In genomic region chr19:2270157-2270571, GRCh38 we compare ENCODE assay signal across 1 cellular context.
A peak's percentile ranks its signal among the peaks of the same experiment; 100 is the strongest.
TF ChIP-seq lines count a peak whose summit lies in the region.

No MANE protein-coding gene starts in this region.

TF ChIP-seq in K562, 482 proteins besides CTCF, POLR2A, EP300 and RAD21 (continued from another document and continues in another):
- TF ChIP-seq ZNF592 (IDR thresholded peaks at IDR 0.05) (no peak), ZNF644 (tag; IDR thresholded peaks at IDR 0.05; ENCODE audit: low read depth) (no peak), MEF2A (IDR thresholded peaks at IDR 0.05; ENCODE audit: control insufficient read depth, low read depth, low read length) (no peak), CTBP1 (IDR thresholded peaks at IDR 0.05; ENCODE audit: borderline replicate concordance) (no peak), ZNF274 (IDR thresholded peaks at IDR 0.05; ENCODE audit: borderline replicate concordance, low read depth, low read length) (no peak), C11orf30 (IDR thresholded peaks at IDR 0.05; ENCODE audit: low read depth) (peak; percentile 52), KAT8 (IDR thresholded peaks at IDR 0.05; ENCODE audit: low read depth) (no peak), ZNF449 (CRISPR knock-in tag; IDR thresholded peaks at IDR 0.05) (no peak), SMARCA4 (IDR thresholded peaks at IDR 0.05) (no peak), DLX4 (CRISPR knock-in tag; IDR thresholded peaks at IDR 0.05) (no peak), TAF15 (IDR thresholded peaks at IDR 0.05; ENCODE audit: low read depth, low read length) (no peak), BRCA1 (IDR thresholded peaks at IDR 0.05) (no peak), BRCA1 (CRISPR knock-in tag; IDR thresholded peaks at IDR 0.05) (no peak), VEZF1 (CRISPR knock-in tag; IDR thresholded peaks at IDR 0.05) (no peak), ZNF57 (CRISPR knock-in tag; IDR thresholded peaks at IDR 0.05) (no peak), MITF (IDR thresholded peaks at IDR 0.05) (no peak), ZNF280A (IDR thresholded peaks at IDR 0.05; ENCODE audit: low read depth, partially characterized antibody) (no peak), MAFF (IDR thresholded peaks at IDR 0.05; ENCODE audit: low read length) (no peak), BCLAF1 (IDR thresholded peaks at IDR 0.05; ENCODE audit: borderline replicate concordance in 1 of 2, control insufficient read depth in 1 of 2, low read depth in 2 of 2, low read length in 1 of 2) (0 out of 4 replicates have a peak, but pooled peaks of 1 of the 2 experiments have one; percentile 13), ZKSCAN3 (CRISPR knock-in tag; IDR thresholded peaks at IDR 0.05) (no peak), ZNF518B (CRISPR knock-in tag; IDR thresholded peaks at IDR 0.05) (no peak), IRF9 (tag; IDR thresholded peaks at IDR 0.05) (no peak), MYC (IDR thresholded peaks at IDR 0.05; ENCODE audit: low read depth, low read length) (no peak), MYC (CRISPR knock-in tag; IDR thresholded peaks at IDR 0.05; ENCODE audit: borderline replicate concordance, low read depth) (no peak), ARID3B (CRISPR knock-in tag; IDR thresholded peaks at IDR 0.05; ENCODE audit: borderline replicate concordance) (no peak), HMGXB4 (CRISPR knock-in tag; IDR thresholded peaks at IDR 0.05) (peak; percentile 39; the same call in 1 of the 2 replicates), ZC3H8 (IDR thresholded peaks at IDR 0.05) (no peak), PRMT5 (CRISPR knock-in tag; IDR thresholded peaks at IDR 0.05) (0 out of 2 replicates have a peak, but pooled peaks have one; percentile 35), ILK (tag; IDR thresholded peaks at IDR 0.05; ENCODE audit: borderline replicate concordance, low read depth) (no peak), SREBF1 (IDR thresholded peaks at IDR 0.05; ENCODE audit: borderline replicate concordance, low read depth, low read length) (no peak)
